In the genomic region with DNA sequence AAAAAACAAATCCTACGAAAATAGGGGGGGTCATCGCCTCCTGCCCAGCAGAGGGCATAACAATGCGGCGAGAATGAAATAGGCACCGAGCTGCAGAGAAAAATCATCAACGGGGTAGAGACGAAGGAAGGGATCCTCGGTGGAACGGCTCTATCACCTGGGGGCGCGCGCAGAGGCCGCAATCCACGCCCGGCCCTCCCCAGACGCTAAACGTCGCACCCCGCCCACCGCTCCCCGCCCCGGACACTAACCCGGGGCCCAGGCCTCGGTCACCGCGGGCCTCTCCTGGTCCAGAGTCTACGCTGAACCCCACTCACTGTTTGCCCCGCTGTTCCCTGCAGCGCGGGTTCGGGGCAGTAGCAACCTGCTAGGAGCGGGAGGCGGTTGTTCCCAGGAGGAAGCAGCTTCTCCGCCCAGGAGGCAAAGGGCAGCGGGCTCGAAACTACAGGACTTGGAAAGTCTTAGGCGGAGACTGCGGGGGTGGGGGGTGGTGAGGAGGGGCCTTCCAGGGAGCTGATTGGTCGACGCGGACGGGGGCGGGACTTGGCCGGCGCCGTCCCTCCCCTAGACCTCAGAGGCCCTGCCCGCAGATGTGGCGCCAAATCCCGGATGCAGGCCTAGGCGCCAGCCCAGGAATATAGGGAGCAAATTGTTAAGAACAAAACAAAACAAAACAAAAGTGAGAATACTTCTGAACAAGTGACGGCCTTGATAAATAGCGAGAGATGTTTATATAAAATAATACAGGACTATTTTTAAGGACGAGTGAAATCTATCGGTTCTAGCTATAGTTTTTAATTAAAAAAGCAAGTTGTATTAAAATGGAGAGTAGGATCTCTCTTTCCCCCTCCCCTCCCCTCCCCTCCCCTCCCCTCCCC, we compare ENCODE assay signal across 1 cellular context.
TF ChIP-seq lines count a peak whose summit lies in the region.

A gene with protein sequence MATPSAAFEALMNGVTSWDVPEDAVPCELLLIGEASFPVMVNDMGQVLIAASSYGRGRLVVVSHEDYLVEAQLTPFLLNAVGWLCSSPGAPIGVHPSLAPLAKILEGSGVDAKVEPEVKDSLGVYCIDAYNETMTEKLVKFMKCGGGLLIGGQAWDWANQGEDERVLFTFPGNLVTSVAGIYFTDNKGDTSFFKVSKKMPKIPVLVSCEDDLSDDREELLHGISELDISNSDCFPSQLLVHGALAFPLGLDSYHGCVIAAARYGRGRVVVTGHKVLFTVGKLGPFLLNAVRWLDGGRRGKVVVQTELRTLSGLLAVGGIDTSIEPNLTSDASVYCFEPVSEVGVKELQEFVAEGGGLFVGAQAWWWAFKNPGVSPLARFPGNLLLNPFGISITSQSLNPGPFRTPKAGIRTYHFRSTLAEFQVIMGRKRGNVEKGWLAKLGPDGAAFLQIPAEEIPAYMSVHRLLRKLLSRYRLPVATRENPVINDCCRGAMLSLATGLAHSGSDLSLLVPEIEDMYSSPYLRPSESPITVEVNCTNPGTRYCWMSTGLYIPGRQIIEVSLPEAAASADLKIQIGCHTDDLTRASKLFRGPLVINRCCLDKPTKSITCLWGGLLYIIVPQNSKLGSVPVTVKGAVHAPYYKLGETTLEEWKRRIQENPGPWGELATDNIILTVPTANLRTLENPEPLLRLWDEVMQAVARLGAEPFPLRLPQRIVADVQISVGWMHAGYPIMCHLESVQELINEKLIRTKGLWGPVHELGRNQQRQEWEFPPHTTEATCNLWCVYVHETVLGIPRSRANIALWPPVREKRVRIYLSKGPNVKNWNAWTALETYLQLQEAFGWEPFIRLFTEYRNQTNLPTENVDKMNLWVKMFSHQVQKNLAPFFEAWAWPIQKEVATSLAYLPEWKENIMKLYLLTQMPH (minus strand): TSS at position 467 of the 878 bp plus-strand sequence. CDS start 25,568 bp downstream, outside the sequence.

TF ChIP-seq in HepG2, 621 proteins besides CTCF, POLR2A, EP300 and RAD21 (continued from another document and continues in another):
- TF ChIP-seq, protein P1, sequence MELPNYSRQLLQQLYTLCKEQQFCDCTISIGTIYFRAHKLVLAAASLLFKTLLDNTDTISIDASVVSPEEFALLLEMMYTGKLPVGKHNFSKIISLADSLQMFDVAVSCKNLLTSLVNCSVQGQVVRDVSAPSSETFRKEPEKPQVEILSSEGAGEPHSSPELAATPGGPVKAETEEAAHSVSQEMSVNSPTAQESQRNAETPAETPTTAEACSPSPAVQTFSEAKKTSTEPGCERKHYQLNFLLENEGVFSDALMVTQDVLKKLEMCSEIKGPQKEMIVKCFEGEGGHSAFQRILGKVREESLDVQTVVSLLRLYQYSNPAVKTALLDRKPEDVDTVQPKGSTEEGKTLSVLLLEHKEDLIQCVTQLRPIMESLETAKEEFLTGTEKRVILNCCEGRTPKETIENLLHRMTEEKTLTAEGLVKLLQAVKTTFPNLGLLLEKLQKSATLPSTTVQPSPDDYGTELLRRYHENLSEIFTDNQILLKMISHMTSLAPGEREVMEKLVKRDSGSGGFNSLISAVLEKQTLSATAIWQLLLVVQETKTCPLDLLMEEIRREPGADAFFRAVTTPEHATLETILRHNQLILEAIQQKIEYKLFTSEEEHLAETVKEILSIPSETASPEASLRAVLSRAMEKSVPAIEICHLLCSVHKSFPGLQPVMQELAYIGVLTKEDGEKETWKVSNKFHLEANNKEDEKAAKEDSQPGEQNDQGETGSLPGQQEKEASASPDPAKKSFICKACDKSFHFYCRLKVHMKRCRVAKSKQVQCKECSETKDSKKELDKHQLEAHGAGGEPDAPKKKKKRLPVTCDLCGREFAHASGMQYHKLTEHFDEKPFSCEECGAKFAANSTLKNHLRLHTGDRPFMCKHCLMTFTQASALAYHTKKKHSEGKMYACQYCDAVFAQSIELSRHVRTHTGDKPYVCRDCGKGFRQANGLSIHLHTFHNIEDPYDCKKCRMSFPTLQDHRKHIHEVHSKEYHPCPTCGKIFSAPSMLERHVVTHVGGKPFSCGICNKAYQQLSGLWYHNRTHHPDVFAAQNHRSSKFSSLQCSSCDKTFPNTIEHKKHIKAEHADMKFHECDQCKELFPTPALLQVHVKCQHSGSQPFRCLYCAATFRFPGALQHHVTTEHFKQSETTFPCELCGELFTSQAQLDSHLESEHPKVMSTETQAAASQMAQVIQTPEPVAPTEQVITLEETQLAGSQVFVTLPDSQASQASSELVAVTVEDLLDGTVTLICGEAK (IDR thresholded peaks at IDR 0.05) = no peak
- TF ChIP-seq, protein P1 (CRISPR knock-in tag; IDR thresholded peaks at IDR 0.05) = no peak; the same call in 1 of the 2 replicates
- TF ChIP-seq TAF15 (IDR thresholded peaks at IDR 0.05; ENCODE audit: low read depth, low read length, poor library complexity, severe bottlenecking) = peak; percentile 76
- no peak for TF ChIP-seq NFRKB (IDR thresholded peaks at IDR 0.05)
- TF ChIP-seq TARDBP (CRISPR knock-in tag; IDR thresholded peaks at IDR 0.05) = peak; percentile 83
- peak; percentile 51 for TF ChIP-seq ZBTB38 (CRISPR knock-in tag; IDR thresholded peaks at IDR 0.05)
- peak; percentile 60; the same call in 1 of the 2 replicates for TF ChIP-seq ZNF232 (CRISPR knock-in tag; IDR thresholded peaks at IDR 0.05; ENCODE audit: borderline replicate concordance)
- peak; percentile 91 for TF ChIP-seq HNRNPLL (IDR thresholded peaks at IDR 0.05; ENCODE audit: low read depth, low read length, poor library complexity, severe bottlenecking)
- no peak for TF ChIP-seq GABPA (IDR thresholded peaks at IDR 0.05; ENCODE audit: low read depth, low read length)
- TF ChIP-seq GABPA (CRISPR knock-in tag; IDR thresholded peaks at IDR 0.05; ENCODE audit: low read depth) = peak; percentile 56; the same call in 1 of the 2 replicates
- TF ChIP-seq, protein P2, sequence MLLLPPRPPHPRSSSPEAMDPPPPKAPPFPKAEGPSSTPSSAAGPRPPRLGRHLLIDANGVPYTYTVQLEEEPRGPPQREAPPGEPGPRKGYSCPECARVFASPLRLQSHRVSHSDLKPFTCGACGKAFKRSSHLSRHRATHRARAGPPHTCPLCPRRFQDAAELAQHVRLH (CRISPR knock-in tag; IDR thresholded peaks at IDR 0.05; ENCODE audit: borderline replicate concordance, low read depth) = peak; percentile 76; the same call in 1 of the 2 replicates
- peak; percentile 89 for TF ChIP-seq ZNF878 (CRISPR knock-in tag; IDR thresholded peaks at IDR 0.05)
- no peak for TF ChIP-seq FOXK2 (IDR thresholded peaks at IDR 0.05)
- peak; percentile 57 for TF ChIP-seq ISL2 (CRISPR knock-in tag; IDR thresholded peaks at IDR 0.05)
- peak; percentile 87 for TF ChIP-seq ETV5 (CRISPR knock-in tag; IDR thresholded peaks at IDR 0.05; ENCODE audit: borderline replicate concordance)
- TF ChIP-seq ZNF282 (IDR thresholded peaks at IDR 0.05; ENCODE audit: partially characterized antibody) = no peak
- TF ChIP-seq KDM2A (CRISPR knock-in tag; IDR thresholded peaks at IDR 0.05; ENCODE audit: borderline replicate concordance, low read depth) = peak; percentile 83
- no peak for TF ChIP-seq ZNF720 (CRISPR knock-in tag; IDR thresholded peaks at IDR 0.05)
- peak; percentile 90 for TF ChIP-seq ZNF772 (CRISPR knock-in tag; IDR thresholded peaks at IDR 0.05)
- TF ChIP-seq, protein P3, sequence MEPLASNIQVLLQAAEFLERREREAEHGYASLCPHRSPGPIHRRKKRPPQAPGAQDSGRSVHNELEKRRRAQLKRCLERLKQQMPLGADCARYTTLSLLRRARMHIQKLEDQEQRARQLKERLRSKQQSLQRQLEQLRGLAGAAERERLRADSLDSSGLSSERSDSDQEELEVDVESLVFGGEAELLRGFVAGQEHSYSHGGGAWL (CRISPR knock-in tag; IDR thresholded peaks at IDR 0.05) = no peak
- peak; percentile 91 for TF ChIP-seq ZNF430 (CRISPR knock-in tag; IDR thresholded peaks at IDR 0.05)
- TF ChIP-seq ZNF567 (CRISPR knock-in tag; IDR thresholded peaks at IDR 0.05; ENCODE audit: borderline replicate concordance) = 0 out of 2 replicates have a peak, but pooled peaks have one; percentile 73
- TF ChIP-seq, protein P4, sequence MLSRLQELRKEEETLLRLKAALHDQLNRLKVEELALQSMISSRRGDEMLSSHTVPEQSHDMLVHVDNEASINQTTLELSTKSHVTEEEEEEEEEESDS (CRISPR knock-in tag; IDR thresholded peaks at IDR 0.05; ENCODE audit: borderline replicate concordance) = no peak
- no peak for TF ChIP-seq SRF (IDR thresholded peaks at IDR 0.05; ENCODE audit: low read depth, low read length)
- peak; percentile 97 for TF ChIP-seq HNF4A (CRISPR knock-in tag; IDR thresholded peaks at IDR 0.05)
- TF ChIP-seq PLRG1 (conservative IDR thresholded peaks at IDR 0.05) = no peak
- TF ChIP-seq ZNF292 (CRISPR knock-in tag; IDR thresholded peaks at IDR 0.05; ENCODE audit: borderline replicate concordance, low read depth) = peak; percentile 94
- peak; percentile 72 for TF ChIP-seq IRF2 (CRISPR knock-in tag; IDR thresholded peaks at IDR 0.05)
- TF ChIP-seq ETV6 (CRISPR knock-in tag; conservative IDR thresholded peaks at IDR 0.05) = peak; percentile 80; the same call in 1 of the 2 replicates
- TF ChIP-seq PITX1 (CRISPR knock-in tag; IDR thresholded peaks at IDR 0.05) = peak; percentile 83
- peak; percentile 26; the same call in 1 of the 2 replicates for TF ChIP-seq HOXD1 (CRISPR knock-in tag; IDR thresholded peaks at IDR 0.05)
- peak; percentile 93; the same call in 1 of the 2 replicates for TF ChIP-seq HOXA5 (CRISPR knock-in tag; IDR thresholded peaks at IDR 0.05)
- TF ChIP-seq, protein P5, sequence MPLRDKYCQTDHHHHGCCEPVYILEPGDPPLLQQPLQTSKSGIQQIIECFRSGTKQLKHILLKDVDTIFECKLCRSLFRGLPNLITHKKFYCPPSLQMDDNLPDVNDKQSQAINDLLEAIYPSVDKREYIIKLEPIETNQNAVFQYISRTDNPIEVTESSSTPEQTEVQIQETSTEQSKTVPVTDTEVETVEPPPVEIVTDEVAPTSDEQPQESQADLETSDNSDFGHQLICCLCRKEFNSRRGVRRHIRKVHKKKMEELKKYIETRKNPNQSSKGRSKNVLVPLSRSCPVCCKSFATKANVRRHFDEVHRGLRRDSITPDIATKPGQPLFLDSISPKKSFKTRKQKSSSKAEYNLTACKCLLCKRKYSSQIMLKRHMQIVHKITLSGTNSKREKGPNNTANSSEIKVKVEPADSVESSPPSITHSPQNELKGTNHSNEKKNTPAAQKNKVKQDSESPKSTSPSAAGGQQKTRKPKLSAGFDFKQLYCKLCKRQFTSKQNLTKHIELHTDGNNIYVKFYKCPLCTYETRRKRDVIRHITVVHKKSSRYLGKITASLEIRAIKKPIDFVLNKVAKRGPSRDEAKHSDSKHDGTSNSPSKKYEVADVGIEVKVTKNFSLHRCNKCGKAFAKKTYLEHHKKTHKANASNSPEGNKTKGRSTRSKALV (CRISPR knock-in tag; IDR thresholded peaks at IDR 0.05) = no peak
- TF ChIP-seq MBNL3 (CRISPR knock-in tag; conservative IDR thresholded peaks at IDR 0.05) = no peak
- peak; percentile 72; the same call in 1 of the 2 replicates for TF ChIP-seq HIVEP1 (CRISPR knock-in tag; IDR thresholded peaks at IDR 0.05)
- peak; percentile 73 for TF ChIP-seq KDM6A (CRISPR knock-in tag; IDR thresholded peaks at IDR 0.05; ENCODE audit: low read depth)
- TF ChIP-seq JUNB (CRISPR knock-in tag; IDR thresholded peaks at IDR 0.05; ENCODE audit: borderline replicate concordance) = no peak
- TF ChIP-seq POLR2AphosphoS2 (IDR thresholded peaks at IDR 0.05; ENCODE audit: low read depth, low read length) = peak; percentile 94
- TF ChIP-seq ZNF235 (CRISPR knock-in tag; IDR thresholded peaks at IDR 0.05; ENCODE audit: borderline replicate concordance) = peak; percentile 79; the same call in 1 of the 2 replicates
- TF ChIP-seq YY1 (IDR thresholded peaks at IDR 0.05; ENCODE audit: insufficient read depth, insufficient replicate concordance, low read depth, low read length) = peak; percentile 58
- TF ChIP-seq STAG1 (CRISPR knock-in tag; IDR thresholded peaks at IDR 0.05) = peak; percentile 13; the same call in 1 of the 2 replicates
- TF ChIP-seq, protein P6, sequence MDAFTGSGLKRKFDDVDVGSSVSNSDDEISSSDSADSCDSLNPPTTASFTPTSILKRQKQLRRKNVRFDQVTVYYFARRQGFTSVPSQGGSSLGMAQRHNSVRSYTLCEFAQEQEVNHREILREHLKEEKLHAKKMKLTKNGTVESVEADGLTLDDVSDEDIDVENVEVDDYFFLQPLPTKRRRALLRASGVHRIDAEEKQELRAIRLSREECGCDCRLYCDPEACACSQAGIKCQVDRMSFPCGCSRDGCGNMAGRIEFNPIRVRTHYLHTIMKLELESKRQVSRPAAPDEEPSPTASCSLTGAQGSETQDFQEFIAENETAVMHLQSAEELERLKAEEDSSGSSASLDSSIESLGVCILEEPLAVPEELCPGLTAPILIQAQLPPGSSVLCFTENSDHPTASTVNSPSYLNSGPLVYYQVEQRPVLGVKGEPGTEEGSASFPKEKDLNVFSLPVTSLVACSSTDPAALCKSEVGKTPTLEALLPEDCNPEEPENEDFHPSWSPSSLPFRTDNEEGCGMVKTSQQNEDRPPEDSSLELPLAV (CRISPR knock-in tag; conservative IDR thresholded peaks at IDR 0.05; ENCODE audit: low read depth) = no peak
- TF ChIP-seq ZNF629 (CRISPR knock-in tag; conservative IDR thresholded peaks at IDR 0.05) = peak; percentile 66
- TF ChIP-seq ZNF563 (CRISPR knock-in tag; IDR thresholded peaks at IDR 0.05) = peak; percentile 83
